ENCODE assay signal across 1 cellular context in genomic region chr2:96122391-96122790, GRCh38.
TF ChIP-seq lines count a peak whose summit lies in the region.

No MANE protein-coding gene starts in this region.

TF ChIP-seq in K562, 482 proteins besides CTCF, POLR2A, EP300 and RAD21 (continued from another document):
- no peak for TF ChIP-seq NR2C2 (CRISPR knock-in tag; IDR thresholded peaks at IDR 0.05)
- TF ChIP-seq NR2C2 (tag; IDR thresholded peaks at IDR 0.05) = no peak
- TF ChIP-seq ZBTB12 (CRISPR knock-in tag; IDR thresholded peaks at IDR 0.05) = no peak
- TF ChIP-seq ZBTB43 (CRISPR knock-in tag; IDR thresholded peaks at IDR 0.05) = no peak
- TF ChIP-seq ZSCAN29 (IDR thresholded peaks at IDR 0.05) = no peak
- 0 out of 2 replicates have a peak, but pooled peaks have one; percentile 41 for TF ChIP-seq USF1 (CRISPR knock-in tag; IDR thresholded peaks at IDR 0.05)
- TF ChIP-seq POLR2AphosphoS2 (IDR thresholded peaks at IDR 0.05; ENCODE audit: low read length) = no peak
- TF ChIP-seq KLF13 (tag; IDR thresholded peaks at IDR 0.05; ENCODE audit: borderline replicate concordance, low read depth) = no peak
- no peak for TF ChIP-seq MAFF (IDR thresholded peaks at IDR 0.05; ENCODE audit: low read length)
- TF ChIP-seq CC2D1A (IDR thresholded peaks at IDR 0.05) = no peak
- TF ChIP-seq ARID1B (IDR thresholded peaks at IDR 0.05) = no peak
- peak; percentile 56; the same call in 1 of the 2 replicates for TF ChIP-seq ESRRA (IDR thresholded peaks at IDR 0.05; ENCODE audit: borderline replicate concordance, low read depth)
- TF ChIP-seq MTA2 (IDR thresholded peaks at IDR 0.05; ENCODE audit: low read depth) = no peak
- no peak for TF ChIP-seq NFIC (IDR thresholded peaks at IDR 0.05)
- TF ChIP-seq AFF4 (CRISPR knock-in tag; IDR thresholded peaks at IDR 0.05) = no peak
- TF ChIP-seq USF2 (CRISPR knock-in tag; IDR thresholded peaks at IDR 0.05) = peak; percentile 27
- no peak for TF ChIP-seq DPF2 (IDR thresholded peaks at IDR 0.05)
- no peak for TF ChIP-seq MECOM (CRISPR knock-in tag; IDR thresholded peaks at IDR 0.05)
- no peak for TF ChIP-seq KDM4B (IDR thresholded peaks at IDR 0.05; ENCODE audit: borderline replicate concordance in 2 of 2, low read depth in 1 of 2)
- TF ChIP-seq GTF2B (IDR thresholded peaks at IDR 0.05; ENCODE audit: extremely low read depth, insufficient read length) = no peak
- no peak for TF ChIP-seq CCAR2 (IDR thresholded peaks at IDR 0.05; ENCODE audit: low read depth, low read length)
- TF ChIP-seq ZNF57 (CRISPR knock-in tag; IDR thresholded peaks at IDR 0.05) = no peak
